8 cellular contexts compared by ENCODE assay signal in the genomic region with DNA sequence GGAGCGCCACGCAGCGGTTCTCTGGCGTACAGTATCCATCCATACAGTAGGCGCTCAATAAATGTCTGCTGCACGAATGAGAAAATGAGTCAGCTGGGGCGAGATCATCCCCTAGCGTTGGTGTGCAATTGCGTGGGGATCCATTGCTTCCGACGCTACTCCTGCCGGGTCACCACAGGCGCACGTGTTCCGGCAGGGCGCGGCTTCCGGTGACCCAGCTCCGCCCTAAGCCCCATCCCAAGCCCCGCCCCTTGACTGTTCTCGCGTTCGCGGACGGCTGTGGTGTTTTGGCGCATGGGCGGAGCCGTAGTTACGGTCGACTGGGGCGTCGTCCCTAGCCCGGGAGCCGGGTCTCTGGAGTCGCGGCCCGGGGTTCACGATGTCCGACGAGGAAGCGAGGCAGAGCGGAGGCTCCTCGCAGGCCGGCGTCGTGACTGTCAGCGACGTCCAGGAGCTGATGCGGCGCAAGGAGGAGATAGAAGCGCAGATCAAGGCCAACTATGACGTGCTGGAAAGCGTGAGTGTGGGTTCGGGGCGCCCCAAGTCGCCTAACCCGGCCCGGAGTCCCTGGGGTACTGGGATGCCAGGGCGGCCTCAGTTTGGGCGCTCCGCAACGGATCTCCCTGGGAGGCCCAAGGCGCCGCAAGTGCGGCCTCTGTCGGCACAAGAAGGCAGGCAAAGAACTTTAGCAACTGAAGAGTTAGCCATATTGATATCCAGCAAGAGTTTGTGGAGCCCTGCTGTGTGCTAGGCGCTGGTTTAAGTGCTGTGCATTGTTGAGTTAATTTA. TPM values are rescaled to one million over a fixed set of nuclear protein-coding genes. Genes with fewer than 3 reads are reported as not detected.
DNase-seq lines count a peak whose midpoint lies in the region; ATAC-seq and TF ChIP-seq lines count a peak whose summit lies in the region.

A gene with protein sequence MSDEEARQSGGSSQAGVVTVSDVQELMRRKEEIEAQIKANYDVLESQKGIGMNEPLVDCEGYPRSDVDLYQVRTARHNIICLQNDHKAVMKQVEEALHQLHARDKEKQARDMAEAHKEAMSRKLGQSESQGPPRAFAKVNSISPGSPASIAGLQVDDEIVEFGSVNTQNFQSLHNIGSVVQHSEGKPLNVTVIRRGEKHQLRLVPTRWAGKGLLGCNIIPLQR (plus strand): TSS at position 313 of the 789 bp plus-strand sequence. CDS start 67 bp downstream, at position 380.

- peak in 2 of 3 donors; percentile 26 to 67 for TF ChIP-seq POLR2A in spleen (IDR thresholded peaks at IDR 0.05)

- peak; percentile 91 for ATAC-seq in GM19023 (IDR thresholded peaks at IDR 0.05; ENCODE audit: unreplicated experiment)
- peak; percentile 92 for ATAC-seq in HG03280 (IDR thresholded peaks at IDR 0.05; ENCODE audit: unreplicated experiment)
- ATAC-seq in activated B cell treated with CpG ODN at 0.5 μM for 24 hours (ENCODE audit: low read depth), result peak; percentile 95

- H3K27me3 ChIP-seq in spleen (replicated peaks in 1 of 7), result no peaks in the 10 kb centered on the region

- CTCF ChIA-PET in activated B cell treated with CpG ODN at 0.5 μM for 24 hours (lab: Charles Lee), result interaction anchor here (0.8 to 2.6 kb wide), 7 partner anchors 30 to 118 kb away, joined by 3 to 47 read pairs (median 5); a partner anchor contains a TSS

- WGBS in spleen, 5 donors, result 0 to 3% (median 1%) methylated on average over 21 to 67 of the region's 67 CpGs

- H3K4me3 ChIP-seq in AG10803 (ENCODE audit: low read length) (peak within 1 kb of the TSS; percentile 97), spleen (peak within 1 kb of the TSS; percentile 50 to 95 (median 74))

- peaks cover 29% of the 10 kb centered on the region for H3K4me1 Mint-ChIP-seq in activated B cell treated with CpG ODN at 0.5 μM for 24 hours
- peaks cover 32 to 47% of the 10 kb centered on the region in 2 donors for H3K4me1 Mint-ChIP-seq in immature natural killer cell

- H3K27ac Mint-ChIP-seq in activated B cell treated with CpG ODN at 0.5 μM for 24 hours, result peak within 1 kb of the TSS; percentile 98
- peak within 1 kb of the TSS; percentile 91 to 99 (median 98) for H3K27ac Mint-ChIP-seq in immature natural killer cell

- peaks cover 0 to 35% (median 6%) of the 10 kb centered on the region in 6 donors for H3K36me3 ChIP-seq in spleen

- H3K27me3 Mint-ChIP-seq in activated B cell treated with CpG ODN at 0.5 μM for 24 hours, result peaks cover 2% of the 10 kb centered on the region
- H3K27me3 Mint-ChIP-seq in immature natural killer cell (ENCODE audit: low read depth in 3 of 3), result peaks cover 0 to 18% (median 2%) of the 10 kb centered on the region in 3 donors

- peak within 1 kb of the TSS; percentile 92 for H3K27ac ChIP-seq in caudate nucleus (ENCODE audit: low read depth, low read length)
- peak within 1 kb of the TSS; percentile 92 to 99 (median 96) for H3K27ac ChIP-seq in spleen

- TF ChIP-seq CTCF in AG10803 (conservative IDR thresholded peaks at IDR 0.05; ENCODE audit: low read length), result peak; percentile 84
- TF ChIP-seq CTCF in activated B cell treated with CpG ODN at 0.5 μM for 24 hours (IDR thresholded peaks at IDR 0.05), result no peak
- peak; percentile 26 to 75 (median 51) for TF ChIP-seq CTCF in spleen (IDR thresholded peaks at IDR 0.05 in 8 of 11, conservative IDR thresholded peaks at IDR 0.05 in 3 of 11)

- H3K9me3 Mint-ChIP-seq in activated B cell treated with CpG ODN at 0.5 μM for 24 hours (no peaks in the 10 kb centered on the region), immature natural killer cell (no peaks in the 10 kb centered on the region)

- no peaks in the 10 kb centered on the region for H3K9me3 ChIP-seq in spleen

- intact Hi-C loops in activated B cell treated with CpG ODN at 0.5 μM for 24 hours (cut with micrococcal nuclease) (loop anchor here (1.0 to 5.0 kb wide), 8 partner anchors 49 to 638 kb away; a partner anchor contains a TSS), spleen (cut with DNase I; ENCODE audit: low total_unique reads) (no loop called here)

- peaks cover 14 to 52% (median 35%) of the 10 kb centered on the region in 6 donors for H3K4me1 ChIP-seq in spleen

- peaks cover 18% of the 10 kb centered on the region for H3K36me3 Mint-ChIP-seq in activated B cell treated with CpG ODN at 0.5 μM for 24 hours (ENCODE audit: low read depth)
- no peaks in the 10 kb centered on the region for H3K36me3 Mint-ChIP-seq in immature natural killer cell

- peak; percentile 97 for DNase-seq in AG10803 (ENCODE audit: low read depth)
- peak; percentile 98 for DNase-seq in NCI-H345 (lab: John Stamatoyannopoulos, UW)
- DNase-seq in activated B cell treated with CpG ODN at 0.5 μM for 24 hours, result peak; percentile 97
- DNase-seq in caudate nucleus (lab: John Stamatoyannopoulos, UW), result peak; percentile 21 to 98 (median 95)
- DNase-seq in immature natural killer cell, result peak; percentile 97
- peak; percentile 99 for DNase-seq in spleen

- POLR2A ChIA-PET in activated B cell treated with CpG ODN at 0.5 μM for 24 hours (lab: Charles Lee), result interaction anchor here (0.6 to 2.3 kb wide), 22 partner anchors 50 to 1688 kb away, joined by 3 to 25 read pairs (median 3); a partner anchor contains a TSS

- H3K4me3 Mint-ChIP-seq in activated B cell treated with CpG ODN at 0.5 μM for 24 hours, result peak within 1 kb of the TSS; percentile 98
- H3K4me3 Mint-ChIP-seq in immature natural killer cell, result peak within 1 kb of the TSS; percentile 98 to 100 (median 98)

RNA-seq across cellular contexts. Expression of the gene that starts here (rescaled TPM):
- 35.9 and 40.2 TPM in 2 replicates for total RNA-seq in activated B cell treated with CpG ODN at 0.5 μM for 24 hours
- 100 to 1,000 TPM in 1 of 3 donors, 10 to 100 TPM in 2; 92.9 to 120 (median 98.2) TPM for polyA plus RNA-seq in immature natural killer cell
- total RNA-seq in spleen, result 10 to 100 TPM; 32.4 to 56.7 (median 43.6) TPM
- polyA plus RNA-seq in spleen, result 10 to 100 TPM; 29.6 to 62.6 (median 49.6) TPM

Comparison
In these comparisons a context has a peak if more than half of its experiments do, and no peak if none do; other contexts are left out.
1. Peak in every context shown above with its lines: DNase-seq, ATAC-seq, H3K4me3 ChIP-seq and H3K27ac ChIP-seq.